9 cellular contexts compared by ENCODE assay signal in the genomic region with DNA sequence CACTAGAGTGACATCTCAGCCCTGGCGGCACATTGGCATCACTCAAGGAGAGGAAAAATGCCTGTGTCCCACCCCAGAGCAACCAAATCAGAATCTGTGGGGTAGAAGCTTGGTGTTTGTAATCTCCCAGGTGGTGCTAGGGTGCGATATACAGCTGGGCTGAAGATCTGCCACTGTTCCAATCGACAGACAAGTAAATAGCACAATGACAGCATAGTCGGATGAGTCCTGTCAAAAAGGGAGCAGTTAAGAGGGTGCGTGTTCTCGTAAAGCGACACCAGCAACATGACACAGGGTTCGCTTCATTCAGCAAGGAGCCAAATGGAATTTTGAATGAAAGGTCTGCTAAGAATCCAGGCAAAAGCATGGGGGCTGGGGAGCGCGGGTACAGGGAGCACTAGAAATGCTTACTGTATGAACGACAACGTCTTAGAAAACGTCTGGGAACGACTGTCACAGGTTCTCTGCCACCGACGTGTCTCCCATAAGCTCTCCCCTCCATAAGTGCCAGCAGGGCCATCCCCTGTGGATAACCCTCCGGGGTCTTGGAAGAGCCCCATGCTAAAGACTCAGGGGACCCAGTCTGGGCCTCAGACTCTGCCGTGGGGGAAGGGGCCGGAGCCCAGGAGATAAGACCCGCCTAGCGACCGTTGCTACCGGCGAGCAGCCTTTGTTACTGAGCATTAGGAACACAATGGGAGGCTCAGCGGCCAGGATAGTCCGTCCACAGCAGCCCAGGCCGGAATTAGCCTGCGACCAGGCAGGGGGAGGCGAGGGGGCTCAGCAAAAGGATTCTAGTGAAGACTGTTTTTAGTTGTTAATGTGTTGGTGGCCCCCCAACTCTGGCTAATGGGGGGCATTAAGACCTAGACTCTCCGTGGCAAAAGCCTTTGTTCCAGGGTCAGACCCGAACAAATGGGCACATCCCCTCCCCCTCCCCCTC. TPM values are rescaled to one million over a fixed set of nuclear protein-coding genes. Genes with fewer than 3 reads are reported as not detected.
DNase-seq lines count a peak whose midpoint lies in the region; ATAC-seq, FAIRE-seq and TF ChIP-seq lines count a peak whose summit lies in the region.
"Had no signal": no experiment of that assay in that cellular context is flagged by ENCODE, and none has a peak within 500 bp of the region (broad histone marks: within the 10 kb centered on the region; RNA-seq: fewer than 3 reads in every experiment).

No MANE protein-coding gene starts in this region.

- H3K27ac ChIP-seq in pancreas, result peak overlapping the region in 1 of 4 donors; percentile 54

- no peaks in the 10 kb centered on the region for H3K9me3 Mint-ChIP-seq in T-helper 2 cell treated with Interferon-gamma antibody and Interleukin-4, amounts not matched to agents 5 μg/mL and 100 μg/mL, for 36 hours
- H3K9me3 Mint-ChIP-seq: T-helper 1 cell treated with Interleukin-12 subunit alpha and Interleukin-12 subunit beta and Interleukin-4 antibody, amounts not matched to agents 30 μg/mL and 1 μg/mL, for 36 hours had no signal

- peak; percentile 76 to 85 for ATAC-seq in left cardiac atrium
- ATAC-seq in pancreas, result peak; percentile 45 to 78 (median 57)

- H3K4me3 ChIP-seq in adipocyte (ENCODE audit: low read length) (peak overlapping the region; percentile 72), pancreas (peak overlapping the region in 2 of 4 donors; percentile 26 to 31)

- H3K36me3 ChIP-seq in adipocyte (ENCODE audit: control insufficient read depth, insufficient read depth, low read length, severe bottlenecking) (no peaks in the 10 kb centered on the region), pancreas (no peaks in the 10 kb centered on the region)

- H3K4me1 Mint-ChIP-seq in T-helper 2 cell treated with Interferon-gamma antibody and Interleukin-4, amounts not matched to agents 5 μg/mL and 100 μg/mL, for 36 hours (ENCODE audit: low read depth), result no peaks in the 10 kb centered on the region

- H3K4me1 ChIP-seq in adipocyte (ENCODE audit: control insufficient read depth, insufficient read depth, low read length) (peaks cover 4% of the 10 kb centered on the region), pancreas (no peaks in the 10 kb centered on the region)

- H3K27me3 Mint-ChIP-seq in T-helper 2 cell treated with Interferon-gamma antibody and Interleukin-4, amounts not matched to agents 5 μg/mL and 100 μg/mL, for 36 hours (ENCODE audit: low read depth), result no peaks in the 10 kb centered on the region

- H3K36me3 Mint-ChIP-seq in T-helper 2 cell treated with Interferon-gamma antibody and Interleukin-4, amounts not matched to agents 5 μg/mL and 100 μg/mL, for 36 hours (ENCODE audit: low read depth), result peaks cover 22% of the 10 kb centered on the region

- 38 to 43% methylated on average over 31 of the region's 31 CpGs for WGBS in pancreas, 2 donors

- FAIRE-seq in pancreas (lab: Jason Lieb, UNC), result no peak

- H3K27me3 ChIP-seq in adipocyte (replicated peaks; ENCODE audit: control insufficient read depth, insufficient read depth, low read length) (peaks cover 5% of the 10 kb centered on the region), pancreas (no peaks in the 10 kb centered on the region)

- H3K9me3 ChIP-seq in adipocyte (ENCODE audit: control insufficient read depth, low read length) (no peaks in the 10 kb centered on the region), pancreas (no peaks in the 10 kb centered on the region)

- no peak overlapping the region for H3K4me3 Mint-ChIP-seq in T-helper 2 cell treated with Interferon-gamma antibody and Interleukin-4, amounts not matched to agents 5 μg/mL and 100 μg/mL, for 36 hours
- H3K4me3 Mint-ChIP-seq: T-helper 1 cell treated with Interleukin-12 subunit alpha and Interleukin-12 subunit beta and Interleukin-4 antibody, amounts not matched to agents 30 μg/mL and 1 μg/mL, for 36 hours had no signal

- H3K27ac Mint-ChIP-seq in T-helper 2 cell treated with Interferon-gamma antibody and Interleukin-4, amounts not matched to agents 5 μg/mL and 100 μg/mL, for 36 hours, result no peak overlapping the region
- H3K27ac Mint-ChIP-seq: T-helper 1 cell treated with Interleukin-12 subunit alpha and Interleukin-12 subunit beta and Interleukin-4 antibody, amounts not matched to agents 30 μg/mL and 1 μg/mL, for 36 hours had no signal

- H3K9ac ChIP-seq in adipocyte (ENCODE audit: low read length), result no peak overlapping the region

- no peak for TF ChIP-seq CTCF in pancreas (IDR thresholded peaks at IDR 0.05)

- DNase-seq in DMS153 (lab: John Stamatoyannopoulos, UW) (peak; percentile 64), adipocyte (ENCODE audit: low read depth) (no peak), left cardiac atrium (peak; percentile 85), pancreas (peak in 1 of 6 donors; percentile 9), NCI-H1092 treated with DMSO at 0.1 percent for 48 hours (lab: John Stamatoyannopoulos, UW) (no peak), NCI-H446 treated with DMSO at 0.1 percent for 48 hours (lab: John Stamatoyannopoulos, UW) (no peak)
- DNase-seq in activated CD4-positive, alpha-beta T cell treated with anti-CD3 and anti-CD28 coated beads, Interleukin-2, amount 50 U/mL, for 1 hour, result no peak
- DNase-seq in T-helper 2 cell treated with Interferon-gamma antibody and Interleukin-4, amounts not matched to agents 5 μg/mL and 100 μg/mL, for 36 hours (ENCODE audit: low spot score), result no peak

- intact Hi-C loops in left cardiac atrium (cut with DNase I) (no loop called here), pancreas (cut with DNase I) (no loop called here)

RNA-seq across cellular contexts. Expression of gene ADA2, which starts 20.8 kb away (rescaled TPM):
- total RNA-seq in left cardiac atrium (10 to 100 TPM; 25.4 to 34.1 TPM), pancreas (10 to 100 TPM in 2 of 6 donors, 1 to 10 TPM in 4; 1.5 to 23.8 (median 7.4) TPM)
- polyA plus RNA-seq in pancreas, result 10 to 100 TPM in 1 of 2 donors, 1 to 10 TPM in 1; 6.9 to 28.1 TPM

RNA-seq across cellular contexts. Expression of gene HDHD5, which starts 39.4 kb away (rescaled TPM):
- total RNA-seq in left cardiac atrium, result 10 to 100 TPM; 36.0 to 37.5 TPM
- total RNA-seq in pancreas, result 10 to 100 TPM; 10.5 to 17.1 (median 16.8) TPM
- 10 to 100 TPM; 22.4 to 43.6 TPM for polyA plus RNA-seq in pancreas

Comparison
In these comparisons a context has a peak if more than half of its experiments do, and no peak if none do; other contexts are left out.
1. DNase-seq: peak in DMS153 (single experiment) and left cardiac atrium (single experiment); none in adipocyte (single experiment), NCI-H1092 treated with DMSO at 0.1 percent for 48 hours (single experiment), activated CD4-positive, alpha-beta T cell treated with anti-CD3 and anti-CD28 coated beads, Interleukin-2, amount 50 U/mL, for 1 hour (single experiment), NCI-H446 treated with DMSO at 0.1 percent for 48 hours (single experiment) and T-helper 2 cell treated with Interferon-gamma antibody and Interleukin-4, amounts not matched to agents 5 μg/mL and 100 μg/mL, for 36 hours (single experiment).